In genomic region chr12:112977641-112978040, GRCh38 we compare ENCODE assay signal across 8 cellular contexts. TPM values are rescaled to one million over a fixed set of nuclear protein-coding genes. Genes with fewer than 3 reads are reported as not detected.
DNase-seq lines count a peak whose midpoint lies in the region; ATAC-seq and TF ChIP-seq lines count a peak whose summit lies in the region.
"Had no signal": no experiment of that assay in that cellular context is flagged by ENCODE, and none has a peak within 500 bp of the region (broad histone marks: within the 10 kb centered on the region; RNA-seq: fewer than 3 reads in every experiment).

No MANE protein-coding gene starts in this region.

- H3K27ac ChIP-seq in GM23248 = peak overlapping the region; percentile 41; the same call in 1 of the 2 replicates
- H3K27ac ChIP-seq in right cardiac atrium (ENCODE audit: low read length) = peak overlapping the region; percentile 85
- H3K27ac ChIP-seq in stomach = peak overlapping the region; percentile 86 to 96 (median 87)

- no peaks in the 10 kb centered on the region for H3K9me3 ChIP-seq in GM23248 (ENCODE audit: low read depth)
- H3K9me3 ChIP-seq in right cardiac atrium (ENCODE audit: control insufficient read depth, low read length) = no peaks in the 10 kb centered on the region
- H3K9me3 ChIP-seq in stomach = no peaks in the 10 kb centered on the region

- H3K9ac ChIP-seq in GM23248 = peak overlapping the region; percentile 72

- in situ Hi-C loops in GM23248 (cut with MboI) = no loop called here

- no peaks in the 10 kb centered on the region for H3K9me2 ChIP-seq in GM23248 (ENCODE audit: insufficient read depth)

- peaks cover 32% of the 10 kb centered on the region for H3K4me1 Mint-ChIP-seq in activated CD8-positive, alpha-beta T cell treated with anti-CD3 and anti-CD28 coated beads for 36 hours (ENCODE audit: low read depth)

- WGBS in GM23248 (ENCODE audit: low coverage in 1 of 2, low lambda C conversion rate in 2 of 2, missing lambda C conversion rate in 2 of 2), 2 experiments = 27 to 32% methylated on average over 8 of the region's 8 CpGs
- WGBS in right cardiac atrium = 55% methylated on average over 8 of the region's 8 CpGs
- WGBS in stomach, 5 donors = 36 to 60% (median 42%) methylated on average over 6 to 8 of the region's 8 CpGs

- H3K4me2 ChIP-seq in GM23248 (ENCODE audit: unreplicated experiment) = peak overlapping the region; percentile 91

- CTCF ChIA-PET in activated CD8-positive, alpha-beta T cell treated with anti-CD3 and anti-CD28 coated beads for 36 hours (lab: Charles Lee) = interaction anchor here (0.7 to 5.2 kb wide), 10 partner anchors 13 to 122 kb away, joined by 3 to 54 read pairs (median 4); partner anchors contain the start of genes OAS1 and OAS3

- no peaks in the 10 kb centered on the region for H3K79me2 ChIP-seq in GM23248 (ENCODE audit: insufficient read depth)

- no peak for TF ChIP-seq CTCF in activated CD8-positive, alpha-beta T cell treated with anti-CD3 and anti-CD28 coated beads for 36 hours (IDR thresholded peaks at IDR 0.05)
- no peak for TF ChIP-seq CTCF in stomach (IDR thresholded peaks at IDR 0.05)

- H3K27me3 ChIP-seq in GM23248 (replicated peaks; ENCODE audit: insufficient read depth) = no peaks in the 10 kb centered on the region
- no peaks in the 10 kb centered on the region for H3K27me3 ChIP-seq in right cardiac atrium (ENCODE audit: control insufficient read depth, insufficient read depth)
- H3K27me3 ChIP-seq in stomach = no peaks in the 10 kb centered on the region

- TF ChIP-seq EP300 in stomach (IDR thresholded peaks at IDR 0.05) = no peak

- H3F3A ChIP-seq in GM23248 (ENCODE audit: insufficient read depth) = 0 out of 2 replicates have a peak, but pooled peaks cover 4% of the 10 kb centered on the region

- POLR2A ChIA-PET in activated CD8-positive, alpha-beta T cell treated with anti-CD3 and anti-CD28 coated beads for 36 hours (lab: Charles Lee) = interaction anchor here (0.8 to 4.3 kb wide), 14 partner anchors 12 to 231 kb away, joined by 3 to 74 read pairs (median 5); partner anchors contain the start of genes DDX54, OAS1, OAS3 and RITA1

- H2AFZ ChIP-seq in GM23248 = peak overlapping the region; percentile 93

- H3K4me1 ChIP-seq in GM23248 (ENCODE audit: insufficient read depth) (peaks cover 3% of the 10 kb centered on the region; the same call in 1 of the 2 replicates), right cardiac atrium (ENCODE audit: control insufficient read depth, insufficient read depth, low read length) (no peaks in the 10 kb centered on the region), stomach (peaks cover 7 to 38% (median 26%) of the 10 kb centered on the region in 4 donors)

- ATAC-seq in activated CD8-positive, alpha-beta T cell treated with anti-CD3 and anti-CD28 coated beads for 36 hours = no peak
- ATAC-seq in right cardiac atrium = peak; percentile 44 to 55
- no peak for ATAC-seq in GM19351 (IDR thresholded peaks at IDR 0.05; ENCODE audit: unreplicated experiment)

- H3K36me3 Mint-ChIP-seq in activated CD8-positive, alpha-beta T cell treated with anti-CD3 and anti-CD28 coated beads for 36 hours (ENCODE audit: low read depth) = peaks cover 41% of the 10 kb centered on the region

- H3K4me3 Mint-ChIP-seq in activated CD8-positive, alpha-beta T cell treated with anti-CD3 and anti-CD28 coated beads for 36 hours = peak overlapping the region; percentile 99

- DNase-seq in GM23248 = peak; percentile 20
- DNase-seq in activated CD8-positive, alpha-beta T cell treated with anti-CD3 and anti-CD28 coated beads for 36 hours = peak; percentile 10
- peak in 2 of 3 donors; percentile 45 to 73 for DNase-seq in right cardiac atrium
- DNase-seq in stomach = no peak
- DNase-seq in OCI-M2 (lab: John Stamatoyannopoulos, UW; ENCODE audit: unreplicated experiment) = no peak
- no peak for DNase-seq in NCI-H1417 (lab: John Stamatoyannopoulos, UW)
- DNase-seq: NCI-H2171 had no signal

- no peaks in the 10 kb centered on the region for H4K20me1 ChIP-seq in GM23248 (ENCODE audit: insufficient read depth)

- no peaks in the 10 kb centered on the region for H3K36me3 ChIP-seq in GM23248 (ENCODE audit: low read depth)
- no peaks in the 10 kb centered on the region for H3K36me3 ChIP-seq in stomach

- peak overlapping the region; percentile 99 for H3K27ac Mint-ChIP-seq in activated CD8-positive, alpha-beta T cell treated with anti-CD3 and anti-CD28 coated beads for 36 hours

- intact Hi-C loops in activated CD8-positive, alpha-beta T cell treated with anti-CD3 and anti-CD28 coated beads for 36 hours (cut with micrococcal nuclease) = no loop called here
- intact Hi-C loops in right cardiac atrium (cut with DNase I) (no loop called here), stomach (cut with DNase I; ENCODE audit: low total_unique reads) (no loop called here)

- peak overlapping the region; percentile 73 for H3K4me3 ChIP-seq in GM23248
- peak overlapping the region; percentile 45 for H3K4me3 ChIP-seq in right cardiac atrium (ENCODE audit: low read length)
- H3K4me3 ChIP-seq in stomach = peak overlapping the region; percentile 46 to 66 (median 52)

- peaks cover 16% of the 10 kb centered on the region for H3K9me3 Mint-ChIP-seq in activated CD8-positive, alpha-beta T cell treated with anti-CD3 and anti-CD28 coated beads for 36 hours

- H3K27me3 Mint-ChIP-seq in activated CD8-positive, alpha-beta T cell treated with anti-CD3 and anti-CD28 coated beads for 36 hours = no peaks in the 10 kb centered on the region

- TF ChIP-seq POLR2A in stomach (IDR thresholded peaks at IDR 0.05) = no peak

RNA-seq across cellular contexts. Expression of gene OAS2, which starts 0.7 kb away (rescaled TPM):
- 0.54 and 1.0 TPM in 2 replicates for total RNA-seq in GM23248 (2014; rRNA removed; shearing (Covaris generic))
- polyA plus RNA-seq in GM23248 (2016; fragmentation: Nextera tagmentation; extraction: Ambion mirVana) (0.56 and 1.4 TPM in 2 replicates), right cardiac atrium (4.1 TPM), stomach (10 to 100 TPM in 2 of 3 donors, 1 to 10 TPM in 1; 8.5 to 11.8 (median 10.9) TPM)
- total RNA-seq in activated CD8-positive, alpha-beta T cell treated with anti-CD3 and anti-CD28 coated beads for 36 hours = 100 to 1,000 TPM in 1 of 2 experiments, 10 to 100 TPM in 1; 95.7 to 104 TPM
- total RNA-seq in right cardiac atrium (10 to 100 TPM in 2 of 4 donors, 1 to 10 TPM in 2; 4.8 to 13.7 (median 9.8) TPM), stomach (10 to 100 TPM in 4 of 5 donors, not detected in 1; 11.4 to 25.1 (median 19.0) TPM)

RNA-seq across cellular contexts. Expression of gene OAS3, which starts 39.4 kb away (rescaled TPM):
- 0.22 and 0.38 TPM in 2 replicates for total RNA-seq in GM23248 (2014; rRNA removed; shearing (Covaris generic))
- 0.35 and 0.63 TPM in 2 replicates for polyA plus RNA-seq in GM23248 (2016; fragmentation: Nextera tagmentation; extraction: Ambion mirVana)
- total RNA-seq in activated CD8-positive, alpha-beta T cell treated with anti-CD3 and anti-CD28 coated beads for 36 hours = 10 to 100 TPM; 21.4 to 22.2 TPM
- total RNA-seq in right cardiac atrium = 10 to 100 TPM in 1 of 4 donors, 1 to 10 TPM in 3; 5.5 to 15.7 (median 7.9) TPM
- polyA plus RNA-seq in right cardiac atrium = 5.1 TPM
- 100 to 1,000 TPM in 1 of 5 donors, 10 to 100 TPM in 3, 1 to 10 TPM in 1; 7.1 to 208 (median 45.2) TPM for total RNA-seq in stomach
- 1 to 10 TPM; 5.7 to 7.1 (median 6.9) TPM for polyA plus RNA-seq in stomach

Comparison
In these comparisons a context has a peak if more than half of its experiments do, and no peak if none do; other contexts are left out.
1. DNase-seq: peak in GM23248 (single experiment), activated CD8-positive, alpha-beta T cell treated with anti-CD3 and anti-CD28 coated beads for 36 hours (single experiment) and right cardiac atrium (2 of 3); none in stomach (single experiment), OCI-M2 (single experiment) and NCI-H1417 (0 of 3).
2. ATAC-seq: peak in right cardiac atrium (2 of 2); none in activated CD8-positive, alpha-beta T cell treated with anti-CD3 and anti-CD28 coated beads for 36 hours (single experiment) and GM19351 (single experiment).
3. Peak in every context shown above with its lines, with median percentiles within 50 percentile points of each other: H3K27ac ChIP-seq and H3K4me3 ChIP-seq.